ENCODE assay signal across 16 cellular contexts in the genomic region with DNA sequence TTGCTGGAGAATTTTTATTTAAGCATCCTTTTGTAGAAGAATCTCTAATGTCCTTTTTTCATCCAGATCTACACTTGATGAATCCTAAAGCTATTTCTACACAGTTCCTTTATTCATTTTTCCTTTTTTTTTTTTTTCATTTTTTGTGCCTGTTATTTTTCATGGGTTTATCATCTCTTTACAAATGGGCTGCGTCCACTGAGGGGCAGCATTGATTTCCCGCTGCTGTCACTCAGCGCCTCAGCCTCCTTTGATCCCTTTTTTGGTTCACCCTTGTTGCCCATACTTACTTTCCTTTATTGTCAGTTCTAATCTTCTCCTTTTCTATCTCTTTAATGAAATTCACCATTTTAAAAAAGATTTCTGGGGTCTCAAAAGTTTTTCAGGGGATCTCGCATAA. TPM values are rescaled to one million over a fixed set of nuclear protein-coding genes. Genes with fewer than 3 reads are reported as not detected.
DNase-seq lines count a peak whose midpoint lies in the region; ATAC-seq and TF ChIP-seq lines count a peak whose summit lies in the region.
"Had no signal": no experiment of that assay in that cellular context is flagged by ENCODE, and none has a peak within 500 bp of the region (broad histone marks: within the 10 kb centered on the region; RNA-seq: fewer than 3 reads in every experiment).

No MANE protein-coding gene starts in this region.

- H3K4me1 Mint-ChIP-seq in activated naive CD8-positive, alpha-beta T cell treated with anti-CD3 and anti-CD28 coated beads for 36 hours = peaks cover 43% of the 10 kb centered on the region
- peaks cover 39% of the 10 kb centered on the region for H3K4me1 Mint-ChIP-seq in activated naive CD8-positive, alpha-beta T cell treated with anti-CD3 and anti-CD28 coated beads, Interleukin-2, amount 50 U/mL, for 24 hours
- H3K4me1 Mint-ChIP-seq in chondrocyte (ENCODE audit: low read depth) (peaks cover 49% of the 10 kb centered on the region), progenitor cell of endocrine pancreas (ENCODE audit: low read depth) (peaks cover 30% of the 10 kb centered on the region)

- H3K27ac Mint-ChIP-seq in activated naive CD8-positive, alpha-beta T cell treated with anti-CD3 and anti-CD28 coated beads for 36 hours = no peak overlapping the region
- no peak overlapping the region for H3K27ac Mint-ChIP-seq in activated naive CD8-positive, alpha-beta T cell treated with anti-CD3 and anti-CD28 coated beads, Interleukin-2, amount 50 U/mL, for 24 hours
- peak overlapping the region; percentile 24 for H3K27ac Mint-ChIP-seq in chondrocyte (ENCODE audit: unreplicated experiment)
- H3K27ac Mint-ChIP-seq in progenitor cell of endocrine pancreas = peak overlapping the region; percentile 44

- H3K4me1 ChIP-seq in OCI-LY3 (ENCODE audit: low read length) = peaks cover 34% of the 10 kb centered on the region

- H3K4me3 Mint-ChIP-seq in activated naive CD8-positive, alpha-beta T cell treated with anti-CD3 and anti-CD28 coated beads for 36 hours = peak overlapping the region; percentile 3
- H3K4me3 Mint-ChIP-seq in activated naive CD8-positive, alpha-beta T cell treated with anti-CD3 and anti-CD28 coated beads, Interleukin-2, amount 50 U/mL, for 24 hours = no peak overlapping the region
- H3K4me3 Mint-ChIP-seq in chondrocyte (ENCODE audit: unreplicated experiment) (no peak overlapping the region), progenitor cell of endocrine pancreas (ENCODE audit: low read depth) (peak overlapping the region; percentile 25)
- H3K4me3 Mint-ChIP-seq: CD14-positive monocyte had no signal

- H3K79me2 ChIP-seq in OCI-LY3 (ENCODE audit: low read length) = peaks cover 32% of the 10 kb centered on the region

- no peaks in the 10 kb centered on the region for H4K20me1 ChIP-seq in OCI-LY3 (ENCODE audit: insufficient read depth, low read length)

- H3K27me3 ChIP-seq in OCI-LY3 (ENCODE audit: low read depth, low read length) = no peaks in the 10 kb centered on the region

- H3K36me3 ChIP-seq in OCI-LY3 (replicated peaks; ENCODE audit: low read depth, low read length) = peaks cover 11% of the 10 kb centered on the region

- no peak overlapping the region for H2AFZ ChIP-seq in OCI-LY3 (ENCODE audit: low read depth, low read length)

- no peak for ATAC-seq in activated naive CD8-positive, alpha-beta T cell treated with anti-CD3 and anti-CD28 coated beads, Interleukin-2, amount 50 U/mL, for 24 hours
- no peak for ATAC-seq in HG03378 (IDR thresholded peaks at IDR 0.05; ENCODE audit: unreplicated experiment)
- ATAC-seq: SK-N-SH treated with all-trans-retinoic acid at 6 μM for 48 hours had no signal

- H3K9me3 ChIP-seq in OCI-LY3 (ENCODE audit: insufficient read depth, low read length) = no peaks in the 10 kb centered on the region

- H3K4me3 ChIP-seq in OCI-LY3 (ENCODE audit: low read length) (no peak overlapping the region), foreskin fibroblast (ENCODE audit: low read depth in 1 of 2, low read length in 2 of 2) (no peak overlapping the region)

- no peak overlapping the region for H3K27ac ChIP-seq in OCI-LY3 (ENCODE audit: low read length)

- H3K9me3 Mint-ChIP-seq in activated naive CD8-positive, alpha-beta T cell treated with anti-CD3 and anti-CD28 coated beads for 36 hours = no peaks in the 10 kb centered on the region
- no peaks in the 10 kb centered on the region for H3K9me3 Mint-ChIP-seq in activated naive CD8-positive, alpha-beta T cell treated with anti-CD3 and anti-CD28 coated beads, Interleukin-2, amount 50 U/mL, for 24 hours
- no peaks in the 10 kb centered on the region for H3K9me3 Mint-ChIP-seq in chondrocyte (ENCODE audit: low read depth)
- no peaks in the 10 kb centered on the region for H3K9me3 Mint-ChIP-seq in progenitor cell of endocrine pancreas (ENCODE audit: low read depth)

- DNase-seq in activated naive CD8-positive, alpha-beta T cell treated with anti-CD3 and anti-CD28 coated beads for 36 hours = no peak
- no peak for DNase-seq in activated naive CD8-positive, alpha-beta T cell treated with anti-CD3 and anti-CD28 coated beads, Interleukin-2, amount 50 U/mL, for 24 hours
- DNase-seq in chondrocyte (ENCODE audit: low spot score) = no peak
- DNase-seq in progenitor cell of endocrine pancreas (ENCODE audit: low spot score, unreplicated experiment) = no peak
- no peak for DNase-seq in NCI-H510A treated with DMSO at 0.1 percent for 48 hours (lab: John Stamatoyannopoulos, UW)
- no peak for DNase-seq in foreskin fibroblast
- DNase-seq: DMS79 treated with DMSO at 0.1 percent for 48 hours, NCI-H2107, NCI-H226, SHP77 had no signal

- H3K4me2 ChIP-seq in OCI-LY3 (ENCODE audit: low read length) = no peak overlapping the region

- H3K9ac ChIP-seq in OCI-LY3 (ENCODE audit: low read length) = no peak overlapping the region

- TF ChIP-seq CTCF in OCI-LY3 (IDR thresholded peaks at IDR 0.05; ENCODE audit: low read depth, low read length) = 0 out of 2 replicates have a peak, but pooled peaks have one; percentile 15
- TF ChIP-seq CTCF in chondrocyte (IDR thresholded peaks at IDR 0.05) = no peak
- TF ChIP-seq CTCF in progenitor cell of endocrine pancreas (IDR thresholded peaks at IDR 0.05; ENCODE audit: unreplicated experiment) = no peak
- TF ChIP-seq CTCF in foreskin fibroblast (IDR thresholded peaks at IDR 0.05; ENCODE audit: low read depth, low read length) = no peak

- peaks cover 22% of the 10 kb centered on the region for H3K36me3 Mint-ChIP-seq in activated naive CD8-positive, alpha-beta T cell treated with anti-CD3 and anti-CD28 coated beads for 36 hours
- H3K36me3 Mint-ChIP-seq in activated naive CD8-positive, alpha-beta T cell treated with anti-CD3 and anti-CD28 coated beads, Interleukin-2, amount 50 U/mL, for 24 hours (ENCODE audit: low read depth) = peaks cover 5% of the 10 kb centered on the region
- no peaks in the 10 kb centered on the region for H3K36me3 Mint-ChIP-seq in chondrocyte (ENCODE audit: low read depth)
- peaks cover 1% of the 10 kb centered on the region for H3K36me3 Mint-ChIP-seq in progenitor cell of endocrine pancreas (ENCODE audit: insufficient read depth)

- H3K27me3 Mint-ChIP-seq in activated naive CD8-positive, alpha-beta T cell treated with anti-CD3 and anti-CD28 coated beads for 36 hours = no peaks in the 10 kb centered on the region
- no peaks in the 10 kb centered on the region for H3K27me3 Mint-ChIP-seq in activated naive CD8-positive, alpha-beta T cell treated with anti-CD3 and anti-CD28 coated beads, Interleukin-2, amount 50 U/mL, for 24 hours
- no peaks in the 10 kb centered on the region for H3K27me3 Mint-ChIP-seq in chondrocyte (ENCODE audit: low read depth)
- H3K27me3 Mint-ChIP-seq in progenitor cell of endocrine pancreas = no peaks in the 10 kb centered on the region

RNA-seq across cellular contexts. Expression of gene MSMP, which starts 5.7 kb away (rescaled TPM):
- under 1 TPM in 1 of 2 experiments, not detected in 1; 0.94 TPM for total RNA-seq in activated naive CD8-positive, alpha-beta T cell treated with anti-CD3 and anti-CD28 coated beads for 36 hours
- total RNA-seq in chondrocyte (not detected in 3 replicates), progenitor cell of endocrine pancreas (not detected in 2 replicates)
- total RNA-seq: A172, H4 had no signal

RNA-seq across cellular contexts. Expression of gene RGP1, which starts 10.7 kb away (rescaled TPM):
- 10 to 100 TPM; 12.7 to 13.4 TPM for total RNA-seq in activated naive CD8-positive, alpha-beta T cell treated with anti-CD3 and anti-CD28 coated beads for 36 hours
- total RNA-seq in chondrocyte (27.7 to 28.6 TPM (median 27.9 TPM) in 3 replicates), progenitor cell of endocrine pancreas (37.8 and 40.0 TPM in 2 replicates)

RNA-seq across cellular contexts. Expression of gene GBA2, which starts 10.8 kb away (rescaled TPM):
- 10 to 100 TPM; 22.6 to 24.2 TPM for total RNA-seq in activated naive CD8-positive, alpha-beta T cell treated with anti-CD3 and anti-CD28 coated beads for 36 hours
- total RNA-seq in chondrocyte (50.9 to 52.1 TPM (median 51.6 TPM) in 3 replicates), progenitor cell of endocrine pancreas (130 and 138 TPM in 2 replicates)

RNA-seq across cellular contexts. Expression of gene CREB3, which starts 27.3 kb away (rescaled TPM):
- 10 to 100 TPM; 23.7 to 24.5 TPM for total RNA-seq in activated naive CD8-positive, alpha-beta T cell treated with anti-CD3 and anti-CD28 coated beads for 36 hours
- total RNA-seq in chondrocyte (55.5 to 63.4 TPM (median 56.7 TPM) in 3 replicates), progenitor cell of endocrine pancreas (31.5 and 33.2 TPM in 2 replicates)

RNA-seq across cellular contexts. Expression of gene TLN1, which starts 27.8 kb away (rescaled TPM):
- total RNA-seq in activated naive CD8-positive, alpha-beta T cell treated with anti-CD3 and anti-CD28 coated beads for 36 hours = 100 to 1,000 TPM; 158 to 169 TPM
- total RNA-seq in chondrocyte = 490 to 684 TPM (median 655 TPM) in 3 replicates
- 136 and 141 TPM in 2 replicates for total RNA-seq in progenitor cell of endocrine pancreas

Comparison
In these comparisons a context has a peak if more than half of its experiments do, and no peak if none do; other contexts are left out.
1. H3K4me3 Mint-ChIP-seq: peak in activated naive CD8-positive, alpha-beta T cell treated with anti-CD3 and anti-CD28 coated beads for 36 hours (single experiment) and progenitor cell of endocrine pancreas (single experiment); none in activated naive CD8-positive, alpha-beta T cell treated with anti-CD3 and anti-CD28 coated beads, Interleukin-2, amount 50 U/mL, for 24 hours (single experiment) and chondrocyte (single experiment).
2. H3K27ac Mint-ChIP-seq: peak in chondrocyte (single experiment) and progenitor cell of endocrine pancreas (single experiment); none in activated naive CD8-positive, alpha-beta T cell treated with anti-CD3 and anti-CD28 coated beads for 36 hours (single experiment) and activated naive CD8-positive, alpha-beta T cell treated with anti-CD3 and anti-CD28 coated beads, Interleukin-2, amount 50 U/mL, for 24 hours (single experiment).